1 cellular context compared by ENCODE assay signal in the genomic region with DNA sequence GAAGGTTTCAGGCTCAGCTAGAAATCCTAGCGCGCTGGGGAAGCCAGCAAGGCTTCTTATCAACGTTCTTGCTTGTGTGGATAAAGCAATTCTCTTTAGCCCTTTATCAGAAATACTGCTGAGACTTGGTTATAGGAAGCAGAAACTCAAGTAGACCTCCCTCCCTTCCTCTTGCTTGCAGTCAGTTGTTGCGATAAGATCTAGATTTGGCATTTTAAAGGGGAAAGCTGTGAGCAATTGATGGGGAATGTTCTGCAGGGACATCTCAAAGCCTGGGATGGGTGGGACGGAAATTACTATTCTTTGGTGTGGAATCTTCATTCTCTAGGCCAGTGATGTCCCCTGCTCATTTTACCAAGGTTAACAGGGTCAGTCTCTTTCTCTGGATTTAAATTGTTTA.
TF ChIP-seq lines count a peak whose summit lies in the region.

No MANE protein-coding gene starts in this region.

TF ChIP-seq in GM23338, 12 proteins besides CTCF, POLR2A, EP300 and RAD21:
- TF ChIP-seq STAT1 (IDR thresholded peaks at IDR 0.05; ENCODE audit: unreplicated experiment) = no peak
- TF ChIP-seq EZH2 (IDR thresholded peaks at IDR 0.05; ENCODE audit: low read depth, unreplicated experiment) = no peak
- TF ChIP-seq ZNF331 (CRISPR knock-in tag; IDR thresholded peaks at IDR 0.05; ENCODE audit: low read depth) = no peak
- no peak for TF ChIP-seq ETS1 (IDR thresholded peaks at IDR 0.05)
- no peak for TF ChIP-seq ZNF114 (CRISPR knock-in tag; IDR thresholded peaks at IDR 0.05)
- TF ChIP-seq EZH2phosphoT487 (IDR thresholded peaks at IDR 0.05; ENCODE audit: unreplicated experiment) = no peak
- TF ChIP-seq POLR2AphosphoS5 (IDR thresholded peaks at IDR 0.05; ENCODE audit: low read depth) = no peak
- no peak for TF ChIP-seq JUNB (IDR thresholded peaks at IDR 0.05; ENCODE audit: unreplicated experiment)
- TF ChIP-seq CREB1 (CRISPR knock-in tag; IDR thresholded peaks at IDR 0.05; ENCODE audit: low read depth) = no peak
- no peak for TF ChIP-seq ZNF462 (CRISPR knock-in tag; IDR thresholded peaks at IDR 0.05)
- TF ChIP-seq, protein P1, sequence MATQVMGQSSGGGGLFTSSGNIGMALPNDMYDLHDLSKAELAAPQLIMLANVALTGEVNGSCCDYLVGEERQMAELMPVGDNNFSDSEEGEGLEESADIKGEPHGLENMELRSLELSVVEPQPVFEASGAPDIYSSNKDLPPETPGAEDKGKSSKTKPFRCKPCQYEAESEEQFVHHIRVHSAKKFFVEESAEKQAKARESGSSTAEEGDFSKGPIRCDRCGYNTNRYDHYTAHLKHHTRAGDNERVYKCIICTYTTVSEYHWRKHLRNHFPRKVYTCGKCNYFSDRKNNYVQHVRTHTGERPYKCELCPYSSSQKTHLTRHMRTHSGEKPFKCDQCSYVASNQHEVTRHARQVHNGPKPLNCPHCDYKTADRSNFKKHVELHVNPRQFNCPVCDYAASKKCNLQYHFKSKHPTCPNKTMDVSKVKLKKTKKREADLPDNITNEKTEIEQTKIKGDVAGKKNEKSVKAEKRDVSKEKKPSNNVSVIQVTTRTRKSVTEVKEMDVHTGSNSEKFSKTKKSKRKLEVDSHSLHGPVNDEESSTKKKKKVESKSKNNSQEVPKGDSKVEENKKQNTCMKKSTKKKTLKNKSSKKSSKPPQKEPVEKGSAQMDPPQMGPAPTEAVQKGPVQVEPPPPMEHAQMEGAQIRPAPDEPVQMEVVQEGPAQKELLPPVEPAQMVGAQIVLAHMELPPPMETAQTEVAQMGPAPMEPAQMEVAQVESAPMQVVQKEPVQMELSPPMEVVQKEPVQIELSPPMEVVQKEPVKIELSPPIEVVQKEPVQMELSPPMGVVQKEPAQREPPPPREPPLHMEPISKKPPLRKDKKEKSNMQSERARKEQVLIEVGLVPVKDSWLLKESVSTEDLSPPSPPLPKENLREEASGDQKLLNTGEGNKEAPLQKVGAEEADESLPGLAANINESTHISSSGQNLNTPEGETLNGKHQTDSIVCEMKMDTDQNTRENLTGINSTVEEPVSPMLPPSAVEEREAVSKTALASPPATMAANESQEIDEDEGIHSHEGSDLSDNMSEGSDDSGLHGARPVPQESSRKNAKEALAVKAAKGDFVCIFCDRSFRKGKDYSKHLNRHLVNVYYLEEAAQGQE (IDR thresholded peaks at IDR 0.05; ENCODE audit: unreplicated experiment) = no peak
- no peak for TF ChIP-seq NANOG (IDR thresholded peaks at IDR 0.05; ENCODE audit: borderline replicate concordance)
